In the genomic region with DNA sequence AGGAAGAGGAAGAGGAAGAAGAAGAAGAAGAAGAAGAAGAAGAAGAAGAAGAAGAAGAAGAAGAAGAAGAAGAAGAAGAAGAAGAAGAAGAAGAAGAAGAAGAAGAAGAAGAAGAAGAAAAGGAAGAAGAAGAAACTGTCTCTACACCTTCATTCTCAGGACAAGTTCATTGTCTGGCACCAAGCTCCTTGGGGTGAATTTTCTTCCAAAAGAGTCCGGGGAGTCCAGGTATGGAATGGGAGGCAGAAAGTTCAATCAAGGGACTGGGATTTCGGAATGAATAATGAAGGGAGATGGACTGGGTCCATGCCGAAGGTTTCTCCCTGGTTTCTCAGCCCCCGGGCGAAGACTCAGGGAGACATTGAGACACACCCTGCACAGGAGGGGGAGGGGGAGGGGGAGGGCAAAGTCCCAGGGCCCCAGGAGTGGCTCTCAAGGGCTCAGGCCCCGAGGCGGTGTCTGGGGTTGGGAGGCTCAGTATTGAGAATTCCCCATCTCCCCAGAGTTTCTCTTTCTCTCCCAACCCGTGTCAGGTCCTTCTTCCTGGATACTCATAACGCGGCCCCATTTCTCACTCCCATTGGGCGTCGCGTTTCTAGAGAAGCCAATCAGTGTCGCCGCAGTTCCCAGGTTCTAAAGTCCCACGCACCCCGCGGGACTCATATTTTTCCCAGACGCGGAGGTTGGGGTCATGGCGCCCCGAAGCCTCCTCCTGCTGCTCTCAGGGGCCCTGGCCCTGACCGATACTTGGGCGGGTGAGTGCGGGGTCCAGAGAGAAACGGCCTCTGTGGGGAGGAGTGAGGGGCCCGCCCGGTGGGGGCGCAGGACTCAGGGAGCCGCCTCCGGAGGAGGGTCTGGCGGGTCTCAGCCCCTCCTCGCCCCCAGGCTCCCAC, we compare ENCODE assay signal across 8 cellular contexts. TPM values are rescaled to one million over a fixed set of nuclear protein-coding genes. Genes with fewer than 3 reads are reported as not detected.
DNase-seq lines count a peak whose midpoint lies in the region; ATAC-seq and TF ChIP-seq lines count a peak whose summit lies in the region.

Gene HLA-F, plus strand, starts transcription at position 662 of the 893 bp plus-strand sequence. Its CDS starts 30 bp downstream, at position 692.

- in situ Hi-C loops in Panc1 (cut with HindIII; ENCODE audit: low pct_unique_long_range_greater_than_20kb, low sequenced_read_pairs) = no loop called here

- ATAC-seq in GM19035 (IDR thresholded peaks at IDR 0.05; ENCODE audit: unreplicated experiment) = peak; percentile 80
- peak; percentile 84 for ATAC-seq in HG03280 (IDR thresholded peaks at IDR 0.05; ENCODE audit: unreplicated experiment)
- peak; percentile 96 for ATAC-seq in Panc1

- no peaks in the 10 kb centered on the region for H3K4me1 Mint-ChIP-seq in nephron progenitor cell

- no peaks in the 10 kb centered on the region for H3K36me3 Mint-ChIP-seq in nephron progenitor cell (ENCODE audit: low read depth)

- no TSS peak for BruUV-seq in Panc1 (replicated peaks; lab: Mats Ljungman, UMichigan)

- DNase-seq in AG20443 (ENCODE audit: low spot score) = peak; percentile 96
- no peak for DNase-seq in Panc1 (ENCODE audit: low read depth, low spot score)
- DNase-seq in activated effector memory CD4-positive, alpha-beta T cell treated with anti-CD3 and anti-CD28 coated beads, Interleukin-2, amount 50 U/mL, for 16 hours = peak; percentile 93
- peak; percentile 88 for DNase-seq in fibroblast of villous mesenchyme (ENCODE audit: low read depth)
- peak; percentile 61 for DNase-seq in nephron progenitor cell
- DNase-seq in stimulated activated naive CD4-positive, alpha-beta T cell treated with Interleukin-2 at 50 U/mL for 16 hours (lab: John Stamatoyannopoulos, UW) = peak; percentile 77

- intact Hi-C loops in Panc1 (cut with micrococcal nuclease; ENCODE audit: unreplicated experiment) = no loop called here

- POLR2A ChIA-PET in Panc1 (lab: Charles Lee) = no interaction called here

- peak within 1 kb of the TSS; percentile 73 for H3K4me3 Mint-ChIP-seq in nephron progenitor cell

- H3K4me1 ChIP-seq in Panc1 (ENCODE audit: control insufficient read depth, insufficient read depth, low read length) = no peaks in the 10 kb centered on the region

- H3K27ac Mint-ChIP-seq in nephron progenitor cell = no peak within 1 kb of the TSS

- no peaks in the 10 kb centered on the region; the same call in 1 of the 2 replicates for H3K36me3 ChIP-seq in Panc1 (ENCODE audit: control insufficient read depth, insufficient read depth, low read length)

- no peak for TF ChIP-seq CTCF in Panc1 (IDR thresholded peaks at IDR 0.05)
- no peak for TF ChIP-seq CTCF in fibroblast of villous mesenchyme (IDR thresholded peaks at IDR 0.05; ENCODE audit: insufficient read depth, low read depth, low read length)
- TF ChIP-seq CTCF in nephron progenitor cell (IDR thresholded peaks at IDR 0.05) = no peak

- peaks cover 79% of the 10 kb centered on the region for H3K27me3 Mint-ChIP-seq in nephron progenitor cell (ENCODE audit: low read depth, poor library complexity)

- H3K9me3 ChIP-seq in Panc1 (ENCODE audit: control insufficient read depth, insufficient read depth, low read depth, low read length) = no peaks in the 10 kb centered on the region

- H3K27me3 ChIP-seq in Panc1 (ENCODE audit: control insufficient read depth, insufficient read depth, low read length) = peaks cover 7% of the 10 kb centered on the region; the same call in 1 of the 2 replicates

- H3K27ac ChIP-seq in Panc1 (ENCODE audit: low read length) = no peak within 1 kb of the TSS

- CTCF ChIA-PET in Panc1 (lab: Charles Lee) = no interaction called here

- peaks cover 13% of the 10 kb centered on the region for H3K9me3 Mint-ChIP-seq in nephron progenitor cell

- H3K4me3 ChIP-seq in Panc1 (ENCODE audit: low read depth in 2 of 2, low read length in 2 of 2) (peak within 1 kb of the TSS; percentile 49 to 51), fibroblast of villous mesenchyme (ENCODE audit: low read depth, low read length) (peak within 1 kb of the TSS; percentile 76)

RNA-seq across cellular contexts. Expression of gene HLA-F, which starts in this region (rescaled TPM):
- total RNA-seq in Panc1 (2021; ENCODE audit: unreplicated experiment) (7.5 TPM), fibroblast of villous mesenchyme (27.2 and 42.2 TPM in 2 replicates)
- polyA plus RNA-seq in Panc1 (2012; ENCODE audit: insufficient read length) = 18.0 TPM
